6 cellular contexts compared by ENCODE assay signal in genomic region chr11:129157080-129157479, GRCh38. TPM values are rescaled to one million over a fixed set of nuclear protein-coding genes. Genes with fewer than 3 reads are reported as not detected.
DNase-seq lines count a peak whose midpoint lies in the region; TF ChIP-seq lines count a peak whose summit lies in the region.
"Not testable (repeated sequence)": the region's sequence is repeated elsewhere in the genome, so short reads cannot be mapped to it uniquely, and the experiment has no call there.

No MANE protein-coding gene starts in this region.

- not testable (repeated sequence) for H3K4me1 ChIP-seq in Caco-2; mammary epithelial cell (ENCODE audit: insufficient read depth, low read length)
- peaks cover 13% of the 10 kb centered on the region; the same call in 1 of the 2 replicates for H3K4me1 ChIP-seq in PC-9 (replicated peaks; ENCODE audit: insufficient read depth)
- peaks cover 9 to 12% of the 10 kb centered on the region in 2 experiments for H3K4me1 ChIP-seq in trophoblast cell (ENCODE audit: control insufficient read depth in 1 of 2, insufficient read depth in 2 of 2, low read length in 2 of 2)

- not testable (repeated sequence) for TF ChIP-seq CTCF in Caco-2 (IDR thresholded peaks at IDR 0.05; ENCODE audit: insufficient read depth in 1 of 2, low read depth in 1 of 2, low read length in 1 of 2, severe bottlenecking in 1 of 2, unreplicated experiment in 1 of 2); PC-9 (conservative IDR thresholded peaks at IDR 0.05); mammary epithelial cell (conservative IDR thresholded peaks at IDR 0.05 in 1 of 2, IDR thresholded peaks at IDR 0.05 in 1 of 2; ENCODE audit: extremely low read depth in 1 of 2, insufficient read depth in 1 of 2, low read depth in 1 of 2, low read length in 2 of 2); type B pancreatic cell (conservative IDR thresholded peaks at IDR 0.05)

- H3K79me1 ChIP-seq in trophoblast cell (ENCODE audit: low read length), result not testable (repeated sequence)

- not testable (repeated sequence) for H3K4me3 ChIP-seq in Caco-2 (ENCODE audit: low read depth, low read length); PC-9; mammary epithelial cell (replicated peaks in 1 of 3; ENCODE audit: insufficient read depth in 1 of 3, low read depth in 2 of 3, low read length in 3 of 3); trophoblast cell (ENCODE audit: low read depth, low read length)

- not testable (repeated sequence) for H3K27me3 ChIP-seq in Caco-2 (replicated peaks; ENCODE audit: control insufficient read depth, insufficient read depth, low read length); PC-9 (ENCODE audit: insufficient read depth, low read depth); mammary epithelial cell (ENCODE audit: insufficient read depth, low read length); trophoblast cell (ENCODE audit: insufficient read depth, low read length)

- peaks cover 20% of the 10 kb centered on the region for H3K4me1 Mint-ChIP-seq in Caco-2 (ENCODE audit: low read depth, unreplicated experiment)
- not testable (repeated sequence) for H3K4me1 Mint-ChIP-seq in type B pancreatic cell (ENCODE audit: unreplicated experiment)

- not testable (repeated sequence) for H4K91ac ChIP-seq in trophoblast cell (ENCODE audit: low read depth, low read length)

- H3K9me3 ChIP-seq in Caco-2; PC-9 (ENCODE audit: insufficient read depth, low read depth); mammary epithelial cell (replicated peaks; ENCODE audit: insufficient read depth, low read length); trophoblast cell (ENCODE audit: insufficient read depth, low read depth, low read length): not testable (repeated sequence)

- H3K4me3 Mint-ChIP-seq in Caco-2 (ENCODE audit: unreplicated experiment), result peak overlapping the region; percentile 0
- H3K4me3 Mint-ChIP-seq in type B pancreatic cell, result peak overlapping the region; percentile 80

- H3K36me3 Mint-ChIP-seq in Caco-2 (ENCODE audit: insufficient read depth, unreplicated experiment), result not testable (repeated sequence)
- peaks cover 54% of the 10 kb centered on the region for H3K36me3 Mint-ChIP-seq in type B pancreatic cell

- peak overlapping the region; percentile 21; the same call in 1 of the 2 replicates for H3K4me2 ChIP-seq in PC-9
- H3K4me2 ChIP-seq in mammary epithelial cell (ENCODE audit: insufficient read depth, low read depth, low read length), result not testable (repeated sequence)
- H3K4me2 ChIP-seq in trophoblast cell (ENCODE audit: low read length), result peak overlapping the region; percentile 61

- not testable (repeated sequence) for BruUV-seq in Caco-2 (replicated peaks; lab: Mats Ljungman, UMichigan); PC-9 (replicated peaks; lab: Mats Ljungman, UMichigan); mammary epithelial cell (replicated peaks; lab: Mats Ljungman, UMichigan)

- DNase-seq in Caco-2; type B pancreatic cell (ENCODE audit: extremely low spot score, unreplicated experiment): not testable (repeated sequence)
- DNase-seq in PC-9 (peak in 1 of 2 experiments; percentile 59), mammary epithelial cell (peak; percentile 10), islet precursor cell (peak; percentile 66), trophoblast cell (peak; percentile 31 to 75)

- intact Hi-C loops in Caco-2 (cut with micrococcal nuclease; ENCODE audit: unreplicated experiment); PC-9 (cut with micrococcal nuclease; ENCODE audit: unreplicated experiment); mammary epithelial cell (cut with micrococcal nuclease): not testable (repeated sequence)

- H3K18ac ChIP-seq in trophoblast cell (ENCODE audit: low read length), result not testable (repeated sequence)

- H2AK5ac ChIP-seq in trophoblast cell (ENCODE audit: low read length), result not testable (repeated sequence)

- CTCF ChIA-PET in Caco-2 (lab: Charles Lee) (interaction anchor here (1.0 kb wide), 1 partner anchor 177 kb away, joined by 3 read pairs; no protein-coding TSS in a partner anchor), mammary epithelial cell (lab: Charles Lee; ENCODE audit: low non-redundant PET) (interaction anchor here (0.6 kb wide), 1 partner anchor 10 kb away, joined by 3 read pairs; no protein-coding TSS in a partner anchor)
- CTCF ChIA-PET in PC-9 (lab: Charles Lee), result not testable (repeated sequence)

- H2BK5ac ChIP-seq in trophoblast cell (ENCODE audit: low read depth, low read length, poor library complexity), result not testable (repeated sequence)

- not testable (repeated sequence) for H3K23ac ChIP-seq in trophoblast cell (ENCODE audit: low read length)

- not testable (repeated sequence) for H3K27ac ChIP-seq in PC-9; mammary epithelial cell (ENCODE audit: insufficient read depth, low read depth, low read length)
- H3K27ac ChIP-seq in trophoblast cell (ENCODE audit: low read depth, low read length), result peak overlapping the region; percentile 98

- POLR2A ChIA-PET in Caco-2 (lab: Charles Lee); PC-9 (lab: Charles Lee; ENCODE audit: unreplicated experiment): not testable (repeated sequence)

- not testable (repeated sequence) for H2BK12ac ChIP-seq in trophoblast cell (ENCODE audit: low read length)

- H3K27me3 Mint-ChIP-seq in Caco-2 (ENCODE audit: insufficient read depth, unreplicated experiment); type B pancreatic cell: not testable (repeated sequence)

- in situ Hi-C loops in mammary epithelial cell (cut with MboI; ENCODE audit: low sequenced_read_pairs in 2 of 2), result not testable (repeated sequence)

- not testable (repeated sequence) for H3F3A ChIP-seq in PC-9 (ENCODE audit: insufficient read depth, low read depth)

- H2BK120ac ChIP-seq in trophoblast cell (ENCODE audit: insufficient read depth, low read length, poor library complexity), result not testable (repeated sequence)

- H3K9ac ChIP-seq in mammary epithelial cell (ENCODE audit: insufficient read depth, low read length); trophoblast cell (ENCODE audit: low read length): not testable (repeated sequence)

- not testable (repeated sequence) for H2AFZ ChIP-seq in PC-9; mammary epithelial cell (ENCODE audit: low read depth, low read length); trophoblast cell (ENCODE audit: insufficient read depth, low read length, poor library complexity)

- H3K14ac ChIP-seq in trophoblast cell (ENCODE audit: low read length), result not testable (repeated sequence)

- H3K79me2 ChIP-seq in PC-9 (ENCODE audit: low read depth) (peaks cover 16% of the 10 kb centered on the region), mammary epithelial cell (ENCODE audit: insufficient read depth, low read length) (peaks cover 27% of the 10 kb centered on the region)
- not testable (repeated sequence) for H3K79me2 ChIP-seq in trophoblast cell (ENCODE audit: control insufficient read depth, insufficient read depth, low read length, poor library complexity)

- WGBS in mammary epithelial cell (ENCODE audit: low coverage, missing lambda C conversion rate), result 18% methylated on average over 3 of the region's 3 CpGs
- no CpG with 5 or more reads among the region's 3 CpGs for WGBS in trophoblast cell (ENCODE audit: extremely low coverage, insufficient coverage, insufficient read length)

- not testable (repeated sequence) for H3K27ac Mint-ChIP-seq in Caco-2 (ENCODE audit: unreplicated experiment)
- peak overlapping the region; percentile 82 for H3K27ac Mint-ChIP-seq in type B pancreatic cell

- not testable (repeated sequence) for H3K9me2 ChIP-seq in PC-9 (ENCODE audit: insufficient read depth)

- H3K9me3 Mint-ChIP-seq in Caco-2 (ENCODE audit: unreplicated experiment), result peaks cover 19% of the 10 kb centered on the region
- peaks cover 15% of the 10 kb centered on the region for H3K9me3 Mint-ChIP-seq in type B pancreatic cell

- not testable (repeated sequence) for H4K8ac ChIP-seq in trophoblast cell (ENCODE audit: low read depth, low read length)

- H4K12ac ChIP-seq in trophoblast cell (ENCODE audit: low read depth, low read length), result not testable (repeated sequence)

- H3K4ac ChIP-seq in trophoblast cell (ENCODE audit: low read depth, low read length), result not testable (repeated sequence)

- dilution Hi-C loops in mammary epithelial cell (cut with HindIII; ENCODE audit: low sequenced_read_pairs), result not testable (repeated sequence)

- not testable (repeated sequence) for H4K20me1 ChIP-seq in PC-9 (ENCODE audit: insufficient read depth); mammary epithelial cell (ENCODE audit: insufficient read depth, low read length)

- not testable (repeated sequence) for H3K36me3 ChIP-seq in Caco-2 (ENCODE audit: control insufficient read depth, insufficient read depth, low read length); PC-9 (ENCODE audit: low read depth); mammary epithelial cell (ENCODE audit: insufficient read depth, low read length); trophoblast cell (ENCODE audit: control insufficient read depth in 1 of 2, insufficient read depth in 2 of 2, low read length in 2 of 2)

RNA-seq across cellular contexts. Expression of gene ARHGAP32, which starts 35.0 kb away (rescaled TPM):
- 54.0 and 56.0 TPM in 2 replicates for total RNA-seq in Caco-2 (2022)
- total RNA-seq in PC-9 (2021), result 31.1 and 35.1 TPM in 2 replicates
- total RNA-seq in mammary epithelial cell, result 10 to 100 TPM; 22.4 to 29.5 TPM
- 10.8 TPM for polyA plus RNA-seq in mammary epithelial cell
- polyA minus RNA-seq in mammary epithelial cell, result 53.6 TPM
- polyA plus RNA-seq in trophoblast cell (2013), result 18.5 TPM in 2 replicates
- 41.6 and 50.7 TPM in 2 replicates for total RNA-seq in type B pancreatic cell (ENCODE audit: low replicate concordance)
